ENCODE assay signal across 1 cellular context in genomic region chr15:101135532-101136166, GRCh38.
TF ChIP-seq lines count a peak whose summit lies in the region.

No MANE protein-coding gene starts in this region.

TF ChIP-seq in GM12878, 131 proteins besides CTCF, POLR2A, EP300 and RAD21 (continued from another document and continues in another):
- no peak for TF ChIP-seq PRDM15 (CRISPR knock-in tag; IDR thresholded peaks at IDR 0.05)
- TF ChIP-seq TCF12 (IDR thresholded peaks at IDR 0.05; ENCODE audit: low read depth, low read length), result no peak
- peak; percentile 65 for TF ChIP-seq EED (IDR thresholded peaks at IDR 0.05; ENCODE audit: low read depth)
- TF ChIP-seq BCL11A (IDR thresholded peaks at IDR 0.05; ENCODE audit: low read depth, low read length), result peak; percentile 24; the same call in 1 of the 2 replicates
- no peak for TF ChIP-seq ZNF207 (IDR thresholded peaks at IDR 0.05; ENCODE audit: borderline replicate concordance)
- TF ChIP-seq GATAD2B (conservative IDR thresholded peaks at IDR 0.05; ENCODE audit: low read depth), result peak; percentile 62
- TF ChIP-seq SP1 (IDR thresholded peaks at IDR 0.05; ENCODE audit: low read depth, low read length), result peak; percentile 46
- TF ChIP-seq USF2 (IDR thresholded peaks at IDR 0.05; ENCODE audit: borderline replicate concordance, low read depth, low read length), result no peak
- no peak for TF ChIP-seq HSF1 (IDR thresholded peaks at IDR 0.05; ENCODE audit: low read depth, low read length)
- TF ChIP-seq CEBPZ (IDR thresholded peaks at IDR 0.05; ENCODE audit: low read depth, low read length), result no peak
- TF ChIP-seq PML (IDR thresholded peaks at IDR 0.05; ENCODE audit: low read length), result no peak
- TF ChIP-seq NBN (IDR thresholded peaks at IDR 0.05), result peak; percentile 64; the same call in 1 of the 2 replicates
- TF ChIP-seq FOXK2 (IDR thresholded peaks at IDR 0.05), result no peak
- TF ChIP-seq ZNF274 (IDR thresholded peaks at IDR 0.05; ENCODE audit: insufficient read depth, insufficient read length), result no peak
- TF ChIP-seq STAT1 (conservative IDR thresholded peaks at IDR 0.05), result no peak
- peak; percentile 97 for TF ChIP-seq TBL1XR1 (IDR thresholded peaks at IDR 0.05; ENCODE audit: low read depth, low read length)
- TF ChIP-seq NRF1 (conservative IDR thresholded peaks at IDR 0.05; ENCODE audit: low read depth, low read length), result no peak
- no peak for TF ChIP-seq RB1 (IDR thresholded peaks at IDR 0.05; ENCODE audit: borderline replicate concordance)
- TF ChIP-seq EGR1 (IDR thresholded peaks at IDR 0.05; ENCODE audit: borderline replicate concordance in 1 of 2, low read depth in 2 of 2, low read length in 2 of 2), result peak in 1 of 2 experiments; percentile 44; a peak in 1 of 3 replicates
- TF ChIP-seq MEF2A (IDR thresholded peaks at IDR 0.05; ENCODE audit: insufficient read depth, low read depth, low read length), result 0 out of 2 replicates have a peak, but pooled peaks have one; percentile 31
- no peak for TF ChIP-seq SMAD1 (IDR thresholded peaks at IDR 0.05; ENCODE audit: low read depth, partially characterized antibody)
- TF ChIP-seq PAX8 (IDR thresholded peaks at IDR 0.05), result no peak
- TF ChIP-seq JUNB (IDR thresholded peaks at IDR 0.05), result no peak
- TF ChIP-seq ZBED1 (IDR thresholded peaks at IDR 0.05; ENCODE audit: borderline replicate concordance), result no peak
- TF ChIP-seq CREB1 (IDR thresholded peaks at IDR 0.05; ENCODE audit: low read depth), result 0 out of 2 replicates have a peak, but pooled peaks have one; percentile 36
- peak; percentile 93 for TF ChIP-seq ELK1 (IDR thresholded peaks at IDR 0.05; ENCODE audit: low read depth, low read length)
- TF ChIP-seq NKRF (conservative IDR thresholded peaks at IDR 0.05), result no peak
- TF ChIP-seq ZSCAN29 (IDR thresholded peaks at IDR 0.05), result no peak
- TF ChIP-seq HDAC6 (IDR thresholded peaks at IDR 0.05; ENCODE audit: unreplicated experiment), result no peak
- no peak for TF ChIP-seq ATF7 (IDR thresholded peaks at IDR 0.05; ENCODE audit: low read depth)
- TF ChIP-seq RFX5 (IDR thresholded peaks at IDR 0.05; ENCODE audit: low read depth, low read length), result no peak
- TF ChIP-seq NFYA (IDR thresholded peaks at IDR 0.05; ENCODE audit: borderline replicate concordance, low read depth, low read length), result no peak
- no peak for TF ChIP-seq IRF4 (IDR thresholded peaks at IDR 0.05; ENCODE audit: low read depth, low read length)
- peak; percentile 90 for TF ChIP-seq MEF2B (IDR thresholded peaks at IDR 0.05; ENCODE audit: partially characterized antibody, poor library complexity, severe bottlenecking)
- TF ChIP-seq MTA3 (IDR thresholded peaks at IDR 0.05; ENCODE audit: borderline replicate concordance, low read length), result no peak
- TF ChIP-seq RAD51 (IDR thresholded peaks at IDR 0.05), result no peak
- TF ChIP-seq SUPT20H (IDR thresholded peaks at IDR 0.05; ENCODE audit: borderline replicate concordance, control insufficient read depth, low read depth, low read length), result no peak
- peak; percentile 86 for TF ChIP-seq IKZF1 (conservative IDR thresholded peaks at IDR 0.05)
- no peak for TF ChIP-seq EZH2 (IDR thresholded peaks at IDR 0.05; ENCODE audit: borderline replicate concordance, control insufficient read depth, low read depth, low read length)
- TF ChIP-seq RELA (IDR thresholded peaks at IDR 0.05; ENCODE audit: borderline replicate concordance, partially characterized antibody), result peak; percentile 21
- no peak for TF ChIP-seq USF1 (IDR thresholded peaks at IDR 0.05; ENCODE audit: borderline replicate concordance, extremely low read length, insufficient read depth, low read depth, low read length)
- peak; percentile 73 for TF ChIP-seq BCL3 (IDR thresholded peaks at IDR 0.05; ENCODE audit: borderline replicate concordance, insufficient read depth, low read depth, low read length, poor library complexity, severe bottlenecking)
- TF ChIP-seq BMI1 (IDR thresholded peaks at IDR 0.05; ENCODE audit: borderline replicate concordance), result no peak
- peak; percentile 39 to 68; a peak in 2 of 4 replicates for TF ChIP-seq IKZF2 (IDR thresholded peaks at IDR 0.05)
- TF ChIP-seq BACH1 (IDR thresholded peaks at IDR 0.05; ENCODE audit: borderline replicate concordance), result no peak; the same call in 1 of the 2 replicates
- peak; percentile 72 for TF ChIP-seq CREM (IDR thresholded peaks at IDR 0.05; ENCODE audit: low read depth)
- TF ChIP-seq HCFC1 (IDR thresholded peaks at IDR 0.05; ENCODE audit: low read length), result no peak
- TF ChIP-seq MYC (IDR thresholded peaks at IDR 0.05; ENCODE audit: insufficient read depth, insufficient read length, insufficient replicate concordance, low read length, severe bottlenecking), result no peak
- peak; percentile 98 for TF ChIP-seq NR2F1 (conservative IDR thresholded peaks at IDR 0.05)
- no peak for TF ChIP-seq CHD1 (IDR thresholded peaks at IDR 0.05; ENCODE audit: low read depth, low read length)
- peak; percentile 80; the same call in 1 of the 2 replicates for TF ChIP-seq RELB (IDR thresholded peaks at IDR 0.05; ENCODE audit: low read depth)
- peak; percentile 45; the same call in 1 of the 2 replicates for TF ChIP-seq MXI1 (IDR thresholded peaks at IDR 0.05; ENCODE audit: low read depth, low read length)
- TF ChIP-seq ATF3 (IDR thresholded peaks at IDR 0.05; ENCODE audit: borderline replicate concordance, extremely low read depth, low read depth, low read length), result no peak
